Comparison of ENCODE assay signal across 1 cellular context in the genomic region with DNA sequence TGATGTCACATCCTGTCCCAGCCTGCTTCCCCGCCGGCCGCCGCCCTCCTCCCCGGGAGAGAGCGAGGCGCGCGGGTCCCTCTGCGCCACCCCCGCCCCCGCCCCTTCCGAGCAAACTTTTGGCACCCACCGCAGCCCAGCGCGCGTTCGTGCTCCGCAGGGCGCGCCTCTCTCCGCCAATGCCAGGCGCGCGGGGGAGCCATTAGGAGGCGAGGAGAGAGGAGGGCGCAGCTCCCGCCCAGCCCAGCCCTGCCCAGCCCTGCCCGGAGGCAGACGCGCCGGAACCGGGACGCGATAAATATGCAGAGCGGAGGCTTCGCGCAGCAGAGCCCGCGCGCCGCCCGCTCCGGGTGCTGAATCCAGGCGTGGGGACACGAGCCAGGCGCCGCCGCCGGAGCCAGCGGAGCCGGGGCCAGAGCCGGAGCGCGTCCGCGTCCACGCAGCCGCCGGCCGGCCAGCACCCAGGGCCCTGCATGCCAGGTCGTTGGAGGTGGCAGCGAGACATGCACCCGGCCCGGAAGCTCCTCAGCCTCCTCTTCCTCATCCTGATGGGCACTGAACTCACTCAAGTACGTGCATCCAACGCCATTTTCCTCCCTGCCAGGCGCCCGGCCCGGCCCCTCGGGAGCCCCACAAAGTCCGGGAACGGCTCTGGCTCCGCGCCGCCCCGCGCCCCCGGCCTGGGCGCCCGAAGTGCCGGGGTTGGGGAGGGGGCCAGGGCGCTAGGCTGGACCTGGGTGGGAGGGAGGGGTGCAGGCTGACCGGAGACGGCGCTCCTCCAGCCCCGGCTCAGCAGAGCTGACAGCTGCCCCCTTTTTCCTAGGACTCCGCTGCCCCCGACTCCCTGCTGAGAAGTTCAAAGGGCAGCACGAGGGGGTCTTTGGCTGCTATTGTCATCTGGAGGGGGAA.
A peak's percentile ranks its signal among the peaks of the same experiment; 100 is the strongest.
TF ChIP-seq lines count a peak whose summit lies in the region.

No MANE protein-coding gene starts in this region.

TF ChIP-seq in WTC11, 78 proteins besides CTCF, POLR2A, EP300 and RAD21 (continued from another document):
- TF ChIP-seq ZSCAN18 (CRISPR knock-in tag; IDR thresholded peaks at IDR 0.05) (no peak), NFATC4 (CRISPR knock-in tag; IDR thresholded peaks at IDR 0.05) (no peak), ZNF263 (CRISPR knock-in tag; IDR thresholded peaks at IDR 0.05; ENCODE audit: low read depth) (no peak), JUN (CRISPR knock-in tag; IDR thresholded peaks at IDR 0.05) (no peak), NR1H2 (CRISPR knock-in tag; IDR thresholded peaks at IDR 0.05) (no peak), NR3C1 (CRISPR knock-in tag; conservative IDR thresholded peaks at IDR 0.05; ENCODE audit: low read depth) (0 out of 2 replicates have a peak, but pooled peaks have one; percentile 25), STAT6 (CRISPR knock-in tag; conservative IDR thresholded peaks at IDR 0.05; ENCODE audit: low read depth) (no peak)
- TF ChIP-seq, protein P1, sequence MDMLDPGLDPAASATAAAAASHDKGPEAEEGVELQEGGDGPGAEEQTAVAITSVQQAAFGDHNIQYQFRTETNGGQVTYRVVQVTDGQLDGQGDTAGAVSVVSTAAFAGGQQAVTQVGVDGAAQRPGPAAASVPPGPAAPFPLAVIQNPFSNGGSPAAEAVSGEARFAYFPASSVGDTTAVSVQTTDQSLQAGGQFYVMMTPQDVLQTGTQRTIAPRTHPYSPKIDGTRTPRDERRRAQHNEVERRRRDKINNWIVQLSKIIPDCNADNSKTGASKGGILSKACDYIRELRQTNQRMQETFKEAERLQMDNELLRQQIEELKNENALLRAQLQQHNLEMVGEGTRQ (CRISPR knock-in tag; IDR thresholded peaks at IDR 0.05), result no peak
- TF ChIP-seq, protein P2, sequence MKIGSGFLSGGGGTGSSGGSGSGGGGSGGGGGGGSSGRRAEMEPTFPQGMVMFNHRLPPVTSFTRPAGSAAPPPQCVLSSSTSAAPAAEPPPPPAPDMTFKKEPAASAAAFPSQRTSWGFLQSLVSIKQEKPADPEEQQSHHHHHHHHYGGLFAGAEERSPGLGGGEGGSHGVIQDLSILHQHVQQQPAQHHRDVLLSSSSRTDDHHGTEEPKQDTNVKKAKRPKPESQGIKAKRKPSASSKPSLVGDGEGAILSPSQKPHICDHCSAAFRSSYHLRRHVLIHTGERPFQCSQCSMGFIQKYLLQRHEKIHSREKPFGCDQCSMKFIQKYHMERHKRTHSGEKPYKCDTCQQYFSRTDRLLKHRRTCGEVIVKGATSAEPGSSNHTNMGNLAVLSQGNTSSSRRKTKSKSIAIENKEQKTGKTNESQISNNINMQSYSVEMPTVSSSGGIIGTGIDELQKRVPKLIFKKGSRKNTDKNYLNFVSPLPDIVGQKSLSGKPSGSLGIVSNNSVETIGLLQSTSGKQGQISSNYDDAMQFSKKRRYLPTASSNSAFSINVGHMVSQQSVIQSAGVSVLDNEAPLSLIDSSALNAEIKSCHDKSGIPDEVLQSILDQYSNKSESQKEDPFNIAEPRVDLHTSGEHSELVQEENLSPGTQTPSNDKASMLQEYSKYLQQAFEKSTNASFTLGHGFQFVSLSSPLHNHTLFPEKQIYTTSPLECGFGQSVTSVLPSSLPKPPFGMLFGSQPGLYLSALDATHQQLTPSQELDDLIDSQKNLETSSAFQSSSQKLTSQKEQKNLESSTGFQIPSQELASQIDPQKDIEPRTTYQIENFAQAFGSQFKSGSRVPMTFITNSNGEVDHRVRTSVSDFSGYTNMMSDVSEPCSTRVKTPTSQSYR (CRISPR knock-in tag; IDR thresholded peaks at IDR 0.05), result no peak
